1 cellular context compared by ENCODE assay signal in the genomic region with DNA sequence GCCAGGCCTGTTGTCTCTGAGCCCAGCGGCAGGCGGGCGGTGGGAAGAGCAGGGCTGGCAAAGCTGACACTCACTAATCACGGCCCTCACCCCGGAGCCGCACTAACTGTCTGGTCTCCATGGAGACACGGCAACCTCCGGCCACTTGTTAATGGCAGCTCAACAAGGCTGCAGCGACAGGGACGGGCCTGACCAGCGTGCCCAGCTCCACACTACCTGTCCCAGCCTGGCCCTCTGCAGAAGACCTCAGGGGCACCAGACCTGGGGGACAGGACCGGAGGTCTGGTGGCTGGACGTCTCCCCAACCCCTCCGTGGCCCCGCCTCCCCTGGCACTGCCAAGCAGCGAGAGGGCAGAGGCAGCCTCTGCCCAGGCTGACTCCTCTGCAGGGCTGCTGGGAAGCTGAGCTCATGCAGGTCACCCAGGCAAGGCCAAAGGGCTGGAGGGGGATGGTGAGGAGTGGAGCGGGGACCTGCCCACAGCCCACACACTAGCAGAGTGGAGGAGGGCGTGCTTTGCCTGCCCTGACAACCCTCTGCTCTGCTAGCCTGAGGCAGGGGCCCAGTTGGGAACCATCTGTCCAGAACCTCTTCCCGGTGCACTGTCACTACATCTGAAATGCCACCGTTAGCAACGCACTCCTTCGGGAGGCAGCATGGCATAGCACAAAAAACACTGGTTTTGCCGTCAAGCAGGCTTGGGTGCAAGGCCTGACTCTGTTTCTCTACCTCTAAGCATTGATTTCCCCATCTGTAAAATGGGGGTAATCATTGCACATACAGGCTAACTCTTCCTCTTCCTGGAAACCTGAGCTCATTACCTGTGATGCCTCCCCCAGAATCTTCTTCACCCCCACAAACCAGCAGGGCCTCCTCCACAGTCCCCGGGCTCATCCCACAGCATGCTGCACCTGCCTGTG.
TF ChIP-seq lines count a peak whose summit lies in the region.

No MANE protein-coding gene starts in this region.

TF ChIP-seq in HepG2, 621 proteins besides CTCF, POLR2A, EP300 and RAD21 (continued from another document and continues in another):
- TF ChIP-seq, protein P1, sequence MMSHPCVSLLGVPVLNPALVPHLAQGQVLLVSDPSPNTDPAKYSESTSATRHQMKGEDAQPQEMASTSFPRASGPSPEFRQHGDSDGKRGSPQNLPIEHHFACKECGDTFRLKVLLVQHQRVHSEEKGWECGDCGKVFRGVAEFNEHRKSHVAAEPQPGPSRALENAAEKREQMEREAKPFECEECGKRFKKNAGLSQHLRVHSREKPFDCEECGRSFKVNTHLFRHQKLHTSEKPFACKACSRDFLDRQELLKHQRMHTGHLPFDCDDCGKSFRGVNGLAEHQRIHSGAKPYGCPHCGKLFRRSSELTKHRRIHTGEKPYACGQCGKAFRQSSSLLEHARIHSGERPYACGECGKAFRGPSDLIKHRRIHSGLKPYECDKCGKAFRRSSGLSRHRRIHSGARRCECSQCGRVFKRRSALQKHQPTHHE (CRISPR knock-in tag; IDR thresholded peaks at IDR 0.05; ENCODE audit: borderline replicate concordance): no peak
- TF ChIP-seq, protein P2, sequence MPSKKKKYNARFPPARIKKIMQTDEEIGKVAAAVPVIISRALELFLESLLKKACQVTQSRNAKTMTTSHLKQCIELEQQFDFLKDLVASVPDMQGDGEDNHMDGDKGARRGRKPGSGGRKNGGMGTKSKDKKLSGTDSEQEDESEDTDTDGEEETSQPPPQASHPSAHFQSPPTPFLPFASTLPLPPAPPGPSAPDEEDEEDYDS (CRISPR knock-in tag; IDR thresholded peaks at IDR 0.05): no peak
- TF ChIP-seq ZNF510 (CRISPR knock-in tag; IDR thresholded peaks at IDR 0.05; ENCODE audit: low read depth) (no peak), ZBTB20 (CRISPR knock-in tag; IDR thresholded peaks at IDR 0.05; ENCODE audit: borderline replicate concordance, low read depth) (no peak), ZNF383 (CRISPR knock-in tag; IDR thresholded peaks at IDR 0.05; ENCODE audit: borderline replicate concordance) (no peak), ZNF124 (CRISPR knock-in tag; IDR thresholded peaks at IDR 0.05) (no peak), ZNF589 (CRISPR knock-in tag; conservative IDR thresholded peaks at IDR 0.05) (no peak), MTF1 (CRISPR knock-in tag; IDR thresholded peaks at IDR 0.05) (no peak), ZNF768 (CRISPR knock-in tag; IDR thresholded peaks at IDR 0.05) (0 out of 2 replicates have a peak, but pooled peaks have one; percentile 10), ZNF446 (CRISPR knock-in tag; IDR thresholded peaks at IDR 0.05) (no peak), KDM5A (IDR thresholded peaks at IDR 0.05; ENCODE audit: borderline replicate concordance, low read length) (no peak), DPF2 (CRISPR knock-in tag; IDR thresholded peaks at IDR 0.05; ENCODE audit: borderline replicate concordance, low read depth) (no peak), KLF9 (CRISPR knock-in tag; IDR thresholded peaks at IDR 0.05; ENCODE audit: low read depth) (no peak), ZNF260 (CRISPR knock-in tag; IDR thresholded peaks at IDR 0.05; ENCODE audit: borderline replicate concordance, low read depth) (no peak), ZNF101 (CRISPR knock-in tag; IDR thresholded peaks at IDR 0.05; ENCODE audit: borderline replicate concordance, low read depth) (no peak), SMC3 (IDR thresholded peaks at IDR 0.05; ENCODE audit: low read length) (no peak), NBN (conservative IDR thresholded peaks at IDR 0.05) (no peak), BORCS8-MEF2B (CRISPR knock-in tag; IDR thresholded peaks at IDR 0.05) (no peak)
- TF ChIP-seq, protein P3, sequence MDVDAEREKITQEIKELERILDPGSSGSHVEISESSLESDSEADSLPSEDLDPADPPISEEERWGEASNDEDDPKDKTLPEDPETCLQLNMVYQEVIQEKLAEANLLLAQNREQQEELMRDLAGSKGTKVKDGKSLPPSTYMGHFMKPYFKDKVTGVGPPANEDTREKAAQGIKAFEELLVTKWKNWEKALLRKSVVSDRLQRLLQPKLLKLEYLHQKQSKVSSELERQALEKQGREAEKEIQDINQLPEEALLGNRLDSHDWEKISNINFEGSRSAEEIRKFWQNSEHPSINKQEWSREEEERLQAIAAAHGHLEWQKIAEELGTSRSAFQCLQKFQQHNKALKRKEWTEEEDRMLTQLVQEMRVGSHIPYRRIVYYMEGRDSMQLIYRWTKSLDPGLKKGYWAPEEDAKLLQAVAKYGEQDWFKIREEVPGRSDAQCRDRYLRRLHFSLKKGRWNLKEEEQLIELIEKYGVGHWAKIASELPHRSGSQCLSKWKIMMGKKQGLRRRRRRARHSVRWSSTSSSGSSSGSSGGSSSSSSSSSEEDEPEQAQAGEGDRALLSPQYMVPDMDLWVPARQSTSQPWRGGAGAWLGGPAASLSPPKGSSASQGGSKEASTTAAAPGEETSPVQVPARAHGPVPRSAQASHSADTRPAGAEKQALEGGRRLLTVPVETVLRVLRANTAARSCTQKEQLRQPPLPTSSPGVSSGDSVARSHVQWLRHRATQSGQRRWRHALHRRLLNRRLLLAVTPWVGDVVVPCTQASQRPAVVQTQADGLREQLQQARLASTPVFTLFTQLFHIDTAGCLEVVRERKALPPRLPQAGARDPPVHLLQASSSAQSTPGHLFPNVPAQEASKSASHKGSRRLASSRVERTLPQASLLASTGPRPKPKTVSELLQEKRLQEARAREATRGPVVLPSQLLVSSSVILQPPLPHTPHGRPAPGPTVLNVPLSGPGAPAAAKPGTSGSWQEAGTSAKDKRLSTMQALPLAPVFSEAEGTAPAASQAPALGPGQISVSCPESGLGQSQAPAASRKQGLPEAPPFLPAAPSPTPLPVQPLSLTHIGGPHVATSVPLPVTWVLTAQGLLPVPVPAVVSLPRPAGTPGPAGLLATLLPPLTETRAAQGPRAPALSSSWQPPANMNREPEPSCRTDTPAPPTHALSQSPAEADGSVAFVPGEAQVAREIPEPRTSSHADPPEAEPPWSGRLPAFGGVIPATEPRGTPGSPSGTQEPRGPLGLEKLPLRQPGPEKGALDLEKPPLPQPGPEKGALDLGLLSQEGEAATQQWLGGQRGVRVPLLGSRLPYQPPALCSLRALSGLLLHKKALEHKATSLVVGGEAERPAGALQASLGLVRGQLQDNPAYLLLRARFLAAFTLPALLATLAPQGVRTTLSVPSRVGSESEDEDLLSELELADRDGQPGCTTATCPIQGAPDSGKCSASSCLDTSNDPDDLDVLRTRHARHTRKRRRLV (CRISPR knock-in tag; IDR thresholded peaks at IDR 0.05): no peak
- TF ChIP-seq, protein P4, sequence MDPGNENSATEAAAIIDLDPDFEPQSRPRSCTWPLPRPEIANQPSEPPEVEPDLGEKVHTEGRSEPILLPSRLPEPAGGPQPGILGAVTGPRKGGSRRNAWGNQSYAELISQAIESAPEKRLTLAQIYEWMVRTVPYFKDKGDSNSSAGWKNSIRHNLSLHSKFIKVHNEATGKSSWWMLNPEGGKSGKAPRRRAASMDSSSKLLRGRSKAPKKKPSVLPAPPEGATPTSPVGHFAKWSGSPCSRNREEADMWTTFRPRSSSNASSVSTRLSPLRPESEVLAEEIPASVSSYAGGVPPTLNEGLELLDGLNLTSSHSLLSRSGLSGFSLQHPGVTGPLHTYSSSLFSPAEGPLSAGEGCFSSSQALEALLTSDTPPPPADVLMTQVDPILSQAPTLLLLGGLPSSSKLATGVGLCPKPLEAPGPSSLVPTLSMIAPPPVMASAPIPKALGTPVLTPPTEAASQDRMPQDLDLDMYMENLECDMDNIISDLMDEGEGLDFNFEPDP (CRISPR knock-in tag; conservative IDR thresholded peaks at IDR 0.05): no peak
- TF ChIP-seq, protein P5, sequence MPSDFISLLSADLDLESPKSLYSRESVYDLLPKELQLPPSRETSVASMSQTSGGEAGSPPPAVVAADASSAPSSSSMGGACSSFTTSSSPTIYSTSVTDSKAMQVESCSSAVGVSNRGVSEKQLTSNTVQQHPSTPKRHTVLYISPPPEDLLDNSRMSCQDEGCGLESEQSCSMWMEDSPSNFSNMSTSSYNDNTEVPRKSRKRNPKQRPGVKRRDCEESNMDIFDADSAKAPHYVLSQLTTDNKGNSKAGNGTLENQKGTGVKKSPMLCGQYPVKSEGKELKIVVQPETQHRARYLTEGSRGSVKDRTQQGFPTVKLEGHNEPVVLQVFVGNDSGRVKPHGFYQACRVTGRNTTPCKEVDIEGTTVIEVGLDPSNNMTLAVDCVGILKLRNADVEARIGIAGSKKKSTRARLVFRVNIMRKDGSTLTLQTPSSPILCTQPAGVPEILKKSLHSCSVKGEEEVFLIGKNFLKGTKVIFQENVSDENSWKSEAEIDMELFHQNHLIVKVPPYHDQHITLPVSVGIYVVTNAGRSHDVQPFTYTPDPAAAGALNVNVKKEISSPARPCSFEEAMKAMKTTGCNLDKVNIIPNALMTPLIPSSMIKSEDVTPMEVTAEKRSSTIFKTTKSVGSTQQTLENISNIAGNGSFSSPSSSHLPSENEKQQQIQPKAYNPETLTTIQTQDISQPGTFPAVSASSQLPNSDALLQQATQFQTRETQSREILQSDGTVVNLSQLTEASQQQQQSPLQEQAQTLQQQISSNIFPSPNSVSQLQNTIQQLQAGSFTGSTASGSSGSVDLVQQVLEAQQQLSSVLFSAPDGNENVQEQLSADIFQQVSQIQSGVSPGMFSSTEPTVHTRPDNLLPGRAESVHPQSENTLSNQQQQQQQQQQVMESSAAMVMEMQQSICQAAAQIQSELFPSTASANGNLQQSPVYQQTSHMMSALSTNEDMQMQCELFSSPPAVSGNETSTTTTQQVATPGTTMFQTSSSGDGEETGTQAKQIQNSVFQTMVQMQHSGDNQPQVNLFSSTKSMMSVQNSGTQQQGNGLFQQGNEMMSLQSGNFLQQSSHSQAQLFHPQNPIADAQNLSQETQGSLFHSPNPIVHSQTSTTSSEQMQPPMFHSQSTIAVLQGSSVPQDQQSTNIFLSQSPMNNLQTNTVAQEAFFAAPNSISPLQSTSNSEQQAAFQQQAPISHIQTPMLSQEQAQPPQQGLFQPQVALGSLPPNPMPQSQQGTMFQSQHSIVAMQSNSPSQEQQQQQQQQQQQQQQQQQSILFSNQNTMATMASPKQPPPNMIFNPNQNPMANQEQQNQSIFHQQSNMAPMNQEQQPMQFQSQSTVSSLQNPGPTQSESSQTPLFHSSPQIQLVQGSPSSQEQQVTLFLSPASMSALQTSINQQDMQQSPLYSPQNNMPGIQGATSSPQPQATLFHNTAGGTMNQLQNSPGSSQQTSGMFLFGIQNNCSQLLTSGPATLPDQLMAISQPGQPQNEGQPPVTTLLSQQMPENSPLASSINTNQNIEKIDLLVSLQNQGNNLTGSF (CRISPR knock-in tag; IDR thresholded peaks at IDR 0.05): no peak
- TF ChIP-seq, protein P6, sequence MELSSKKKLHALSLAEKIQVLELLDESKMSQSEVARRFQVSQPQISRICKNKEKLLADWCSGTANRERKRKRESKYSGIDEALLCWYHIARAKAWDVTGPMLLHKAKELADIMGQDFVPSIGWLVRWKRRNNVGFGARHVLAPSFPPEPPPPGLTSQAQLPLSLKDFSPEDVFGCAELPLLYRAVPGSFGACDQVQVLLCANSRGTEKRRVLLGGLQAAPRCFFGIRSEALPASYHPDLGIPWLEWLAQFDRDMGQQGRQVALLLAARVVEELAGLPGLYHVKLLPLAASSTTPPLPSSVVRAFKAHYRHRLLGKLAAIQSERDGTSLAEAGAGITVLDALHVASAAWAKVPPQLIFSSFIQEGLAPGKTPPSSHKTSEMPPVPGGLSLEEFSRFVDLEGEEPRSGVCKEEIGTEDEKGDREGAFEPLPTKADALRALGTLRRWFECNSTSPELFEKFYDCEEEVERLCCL (CRISPR knock-in tag; IDR thresholded peaks at IDR 0.05; ENCODE audit: borderline replicate concordance): no peak
- TF ChIP-seq, protein P7, sequence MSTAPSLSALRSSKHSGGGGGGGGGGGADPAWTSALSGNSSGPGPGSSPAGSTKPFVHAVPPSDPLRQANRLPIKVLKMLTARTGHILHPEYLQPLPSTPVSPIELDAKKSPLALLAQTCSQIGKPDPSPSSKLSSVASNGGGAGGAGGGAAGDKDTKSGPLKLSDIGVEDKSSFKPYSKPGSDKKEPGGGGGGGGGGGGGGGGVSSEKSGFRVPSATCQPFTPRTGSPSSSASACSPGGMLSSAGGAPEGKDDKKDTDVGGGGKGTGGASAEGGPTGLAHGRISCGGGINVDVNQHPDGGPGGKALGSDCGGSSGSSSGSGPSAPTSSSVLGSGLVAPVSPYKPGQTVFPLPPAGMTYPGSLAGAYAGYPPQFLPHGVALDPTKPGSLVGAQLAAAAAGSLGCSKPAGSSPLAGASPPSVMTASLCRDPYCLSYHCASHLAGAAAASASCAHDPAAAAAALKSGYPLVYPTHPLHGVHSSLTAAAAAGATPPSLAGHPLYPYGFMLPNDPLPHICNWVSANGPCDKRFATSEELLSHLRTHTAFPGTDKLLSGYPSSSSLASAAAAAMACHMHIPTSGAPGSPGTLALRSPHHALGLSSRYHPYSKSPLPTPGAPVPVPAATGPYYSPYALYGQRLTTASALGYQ (CRISPR knock-in tag; IDR thresholded peaks at IDR 0.05): no peak
- TF ChIP-seq, protein P8, sequence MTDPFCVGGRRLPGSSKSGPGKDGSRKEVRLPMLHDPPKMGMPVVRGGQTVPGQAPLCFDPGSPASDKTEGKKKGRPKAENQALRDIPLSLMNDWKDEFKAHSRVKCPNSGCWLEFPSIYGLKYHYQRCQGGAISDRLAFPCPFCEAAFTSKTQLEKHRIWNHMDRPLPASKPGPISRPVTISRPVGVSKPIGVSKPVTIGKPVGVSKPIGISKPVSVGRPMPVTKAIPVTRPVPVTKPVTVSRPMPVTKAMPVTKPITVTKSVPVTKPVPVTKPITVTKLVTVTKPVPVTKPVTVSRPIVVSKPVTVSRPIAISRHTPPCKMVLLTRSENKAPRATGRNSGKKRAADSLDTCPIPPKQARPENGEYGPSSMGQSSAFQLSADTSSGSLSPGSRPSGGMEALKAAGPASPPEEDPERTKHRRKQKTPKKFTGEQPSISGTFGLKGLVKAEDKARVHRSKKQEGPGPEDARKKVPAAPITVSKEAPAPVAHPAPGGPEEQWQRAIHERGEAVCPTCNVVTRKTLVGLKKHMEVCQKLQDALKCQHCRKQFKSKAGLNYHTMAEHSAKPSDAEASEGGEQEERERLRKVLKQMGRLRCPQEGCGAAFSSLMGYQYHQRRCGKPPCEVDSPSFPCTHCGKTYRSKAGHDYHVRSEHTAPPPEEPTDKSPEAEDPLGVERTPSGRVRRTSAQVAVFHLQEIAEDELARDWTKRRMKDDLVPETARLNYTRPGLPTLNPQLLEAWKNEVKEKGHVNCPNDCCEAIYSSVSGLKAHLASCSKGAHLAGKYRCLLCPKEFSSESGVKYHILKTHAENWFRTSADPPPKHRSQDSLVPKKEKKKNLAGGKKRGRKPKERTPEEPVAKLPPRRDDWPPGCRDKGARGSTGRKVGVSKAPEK (CRISPR knock-in tag; IDR thresholded peaks at IDR 0.05; ENCODE audit: borderline replicate concordance): no peak
- TF ChIP-seq, protein P9, sequence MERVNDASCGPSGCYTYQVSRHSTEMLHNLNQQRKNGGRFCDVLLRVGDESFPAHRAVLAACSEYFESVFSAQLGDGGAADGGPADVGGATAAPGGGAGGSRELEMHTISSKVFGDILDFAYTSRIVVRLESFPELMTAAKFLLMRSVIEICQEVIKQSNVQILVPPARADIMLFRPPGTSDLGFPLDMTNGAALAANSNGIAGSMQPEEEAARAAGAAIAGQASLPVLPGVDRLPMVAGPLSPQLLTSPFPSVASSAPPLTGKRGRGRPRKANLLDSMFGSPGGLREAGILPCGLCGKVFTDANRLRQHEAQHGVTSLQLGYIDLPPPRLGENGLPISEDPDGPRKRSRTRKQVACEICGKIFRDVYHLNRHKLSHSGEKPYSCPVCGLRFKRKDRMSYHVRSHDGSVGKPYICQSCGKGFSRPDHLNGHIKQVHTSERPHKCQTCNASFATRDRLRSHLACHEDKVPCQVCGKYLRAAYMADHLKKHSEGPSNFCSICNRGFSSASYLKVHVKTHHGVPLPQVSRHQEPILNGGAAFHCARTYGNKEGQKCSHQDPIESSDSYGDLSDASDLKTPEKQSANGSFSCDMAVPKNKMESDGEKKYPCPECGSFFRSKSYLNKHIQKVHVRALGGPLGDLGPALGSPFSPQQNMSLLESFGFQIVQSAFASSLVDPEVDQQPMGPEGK (CRISPR knock-in tag; IDR thresholded peaks at IDR 0.05): 0 out of 2 replicates have a peak, but pooled peaks have one; percentile 38
